Comparison of ENCODE assay signal across 12 cellular contexts in the genomic region with DNA sequence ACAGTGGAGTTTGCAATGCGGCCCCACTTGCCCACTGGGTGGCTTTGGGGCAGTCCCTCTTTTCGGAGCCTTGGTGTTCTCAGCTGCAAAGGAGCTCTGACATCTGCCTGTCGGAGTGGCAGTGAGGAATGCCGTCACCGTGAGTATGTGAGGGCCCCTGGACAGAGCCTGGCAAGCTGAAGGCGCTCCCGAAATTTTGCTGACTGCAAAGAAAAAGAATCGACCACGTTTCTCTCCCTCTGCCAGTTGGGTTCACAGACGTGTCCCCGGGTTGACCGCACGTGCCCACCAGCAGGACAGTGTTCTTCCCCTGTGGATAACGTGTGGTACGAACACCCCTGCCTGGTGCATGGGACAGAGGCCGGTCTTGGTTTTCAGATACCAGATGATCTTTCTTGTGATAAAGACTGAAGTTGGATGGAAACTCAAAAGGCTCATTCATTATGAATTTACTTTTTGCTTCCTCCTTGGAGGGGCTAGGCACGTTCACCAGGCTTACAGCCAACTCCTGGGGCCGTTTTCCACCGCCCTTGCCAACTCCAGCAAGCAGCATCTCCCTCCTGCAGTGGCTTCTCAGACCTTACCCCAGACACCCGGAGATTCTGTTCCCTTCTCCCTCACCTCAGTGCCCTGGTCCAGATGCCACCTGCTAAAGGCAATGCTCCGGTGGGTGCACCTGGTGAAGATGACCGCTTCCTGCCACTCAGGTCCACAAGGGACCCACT. TPM values are rescaled to one million over a fixed set of nuclear protein-coding genes. Genes with fewer than 3 reads are reported as not detected.
DNase-seq lines count a peak whose midpoint lies in the region; ATAC-seq lines count a peak whose summit lies in the region.
"Had no signal": no experiment of that assay in that cellular context is flagged by ENCODE, and none has a peak within 500 bp of the region (broad histone marks: within the 10 kb centered on the region; RNA-seq: fewer than 3 reads in every experiment).

No MANE protein-coding gene starts in this region.

- ATAC-seq in right cardiac atrium = no peak
- no peak for ATAC-seq in HG03135 (IDR thresholded peaks at IDR 0.05; ENCODE audit: unreplicated experiment)
- no peak for ATAC-seq in GM18909 (IDR thresholded peaks at IDR 0.05; ENCODE audit: poor library complexity, unreplicated experiment)

- H3K4me1 ChIP-seq in right cardiac atrium (ENCODE audit: control insufficient read depth, insufficient read depth, low read length) = peaks cover 31% of the 10 kb centered on the region

- no peak for DNase-seq in activated CD4-positive, alpha-beta T cell treated with anti-CD3 and anti-CD28 coated beads, Interleukin-2, amount 10 ng/mL, durations not matched to agents 24 days and 14 days
- DNase-seq in activated CD4-positive, alpha-beta T cell treated with anti-CD3 and anti-CD28 coated beads, Interleukin-2, amount 50 U/mL, for 4 hours = no peak
- DNase-seq in right cardiac atrium = peak in 2 of 3 donors; percentile 77 to 78
- DNase-seq in cortex of kidney (lab: John Stamatoyannopoulos, UW) = no peak
- DNase-seq: ACHN; activated CD4-positive, CD25-positive, alpha-beta regulatory T cell; cerebellar nuclear complex; occipital lobe had no signal

- peaks cover 52% of the 10 kb centered on the region for H3K4me1 Mint-ChIP-seq in activated CD4-positive, alpha-beta T cell treated with anti-CD3 and anti-CD28 coated beads, Interleukin-2, amount 10 ng/mL, durations not matched to agents 24 days and 14 days
- H3K4me1 Mint-ChIP-seq in activated naive CD8-positive, alpha-beta T cell (ENCODE audit: low read depth) = peaks cover 47% of the 10 kb centered on the region

- no peak overlapping the region for H3K4me3 Mint-ChIP-seq in activated CD4-positive, alpha-beta T cell treated with anti-CD3 and anti-CD28 coated beads, Interleukin-2, amount 10 ng/mL, durations not matched to agents 24 days and 14 days
- no peak overlapping the region for H3K4me3 Mint-ChIP-seq in activated naive CD8-positive, alpha-beta T cell

- H3K27me3 ChIP-seq in right cardiac atrium (ENCODE audit: control insufficient read depth, insufficient read depth) = no peaks in the 10 kb centered on the region

- no peaks in the 10 kb centered on the region for H3K27me3 Mint-ChIP-seq in activated CD4-positive, alpha-beta T cell treated with anti-CD3 and anti-CD28 coated beads, Interleukin-2, amount 10 ng/mL, durations not matched to agents 24 days and 14 days
- H3K27me3 Mint-ChIP-seq in activated naive CD8-positive, alpha-beta T cell = no peaks in the 10 kb centered on the region

- intact Hi-C loops in activated CD4-positive, alpha-beta T cell treated with anti-CD3 and anti-CD28 coated beads, Interleukin-2, amount 10 ng/mL, durations not matched to agents 24 days and 14 days (cut with micrococcal nuclease) = no loop called here
- intact Hi-C loops in right cardiac atrium (cut with DNase I) = loop anchor here in 1 of 4 donors (10.0 kb wide), 1 partner anchor 64 kb away; no protein-coding TSS in a partner anchor

- H3K9me3 Mint-ChIP-seq in activated CD4-positive, alpha-beta T cell treated with anti-CD3 and anti-CD28 coated beads, Interleukin-2, amount 10 ng/mL, durations not matched to agents 24 days and 14 days = no peaks in the 10 kb centered on the region
- no peaks in the 10 kb centered on the region for H3K9me3 Mint-ChIP-seq in activated naive CD8-positive, alpha-beta T cell (ENCODE audit: low read depth)

- H3K9me3 ChIP-seq in right cardiac atrium (ENCODE audit: control insufficient read depth, low read length) = no peaks in the 10 kb centered on the region

- H3K4me3 ChIP-seq in right cardiac atrium (ENCODE audit: low read length) = no peak overlapping the region

- peak overlapping the region; percentile 89 for H3K27ac Mint-ChIP-seq in activated CD4-positive, alpha-beta T cell treated with anti-CD3 and anti-CD28 coated beads, Interleukin-2, amount 10 ng/mL, durations not matched to agents 24 days and 14 days
- peak overlapping the region; percentile 81 for H3K27ac Mint-ChIP-seq in activated naive CD8-positive, alpha-beta T cell

- H3K27ac ChIP-seq in right cardiac atrium (ENCODE audit: low read length) (peak overlapping the region; percentile 95), temporal lobe (ENCODE audit: low read depth, low read length) (peak overlapping the region; percentile 73)

- H3K36me3 Mint-ChIP-seq in activated CD4-positive, alpha-beta T cell treated with anti-CD3 and anti-CD28 coated beads, Interleukin-2, amount 10 ng/mL, durations not matched to agents 24 days and 14 days (ENCODE audit: low read depth) = peaks cover 56% of the 10 kb centered on the region
- peaks cover 6% of the 10 kb centered on the region for H3K36me3 Mint-ChIP-seq in activated naive CD8-positive, alpha-beta T cell

- WGBS in right cardiac atrium = 59% methylated on average over 22 of the region's 22 CpGs

RNA-seq across cellular contexts. Expression of a gene that starts 29.7 kb away (rescaled TPM):
- 133 and 134 TPM in 2 replicates for total RNA-seq in activated CD4-positive, alpha-beta T cell treated with anti-CD3 and anti-CD28 coated beads, Interleukin-2, amount 10 ng/mL, durations not matched to agents 24 days and 14 days
- 100 to 1,000 TPM in 3 of 4 donors, 10 to 100 TPM in 1; 99.1 to 158 (median 114) TPM for total RNA-seq in right cardiac atrium
- polyA plus RNA-seq in right cardiac atrium = 76.2 TPM
- 9.8 TPM for total RNA-seq in temporal lobe

Comparison
In these comparisons a context has a peak if more than half of its experiments do, and no peak if none do; other contexts are left out.
1. DNase-seq: peak in right cardiac atrium (2 of 3); none in activated CD4-positive, alpha-beta T cell treated with anti-CD3 and anti-CD28 coated beads, Interleukin-2, amount 10 ng/mL, durations not matched to agents 24 days and 14 days (single experiment), activated CD4-positive, alpha-beta T cell treated with anti-CD3 and anti-CD28 coated beads, Interleukin-2, amount 50 U/mL, for 4 hours (0 of 2) and cortex of kidney (single experiment).